ENCODE assay signal across 1 cellular context in genomic region chr7:151429555-151430331, GRCh38.
TF ChIP-seq lines count a peak whose summit lies in the region.

No MANE protein-coding gene starts in this region.

TF ChIP-seq in GM12878, 131 proteins besides CTCF, POLR2A, EP300 and RAD21 (continued from another document):
- TF ChIP-seq PKNOX1 (IDR thresholded peaks at IDR 0.05) (no peak), PAX5 (IDR thresholded peaks at IDR 0.05; ENCODE audit: borderline replicate concordance, low read depth, low read length) (peak; percentile 20; the same call in 1 of the 2 replicates), JUND (IDR thresholded peaks at IDR 0.05; ENCODE audit: low read depth, low read length) (no peak)
